Comparison of ENCODE assay signal across 1 cellular context in the genomic region with DNA sequence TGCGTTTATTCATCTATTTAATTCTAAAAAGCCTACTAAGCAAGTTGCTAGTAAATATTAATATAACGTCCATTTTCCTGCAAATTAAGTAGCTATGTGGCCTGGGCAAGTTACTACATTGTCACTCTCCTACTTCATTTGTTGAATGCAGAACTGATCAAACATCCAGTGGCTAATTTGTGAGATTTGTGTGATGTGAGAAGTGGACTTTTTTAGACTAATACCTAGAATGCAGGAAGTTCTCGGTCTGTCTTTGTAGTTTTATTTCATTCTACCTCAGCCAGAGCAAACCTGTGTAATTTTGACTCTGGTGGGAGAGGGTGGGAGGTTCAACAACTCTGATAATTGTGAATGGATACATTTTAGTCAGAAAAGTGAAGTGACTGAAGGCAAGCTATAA.
TF ChIP-seq lines count a peak whose summit lies in the region.

No MANE protein-coding gene starts in this region.

TF ChIP-seq in H1, 55 proteins besides CTCF, POLR2A, EP300 and RAD21:
- no peak for TF ChIP-seq RNF2 (IDR thresholded peaks at IDR 0.05; ENCODE audit: borderline replicate concordance, low read depth, low read length, missing control alignments, poor library complexity, severe bottlenecking)
- TF ChIP-seq CHD1 (IDR thresholded peaks at IDR 0.05; ENCODE audit: low read depth, low read length), result no peak
- no peak for TF ChIP-seq EGR1 (IDR thresholded peaks at IDR 0.05; ENCODE audit: borderline replicate concordance, low read depth, low read length)
- no peak for TF ChIP-seq EZH2 (IDR thresholded peaks at IDR 0.05; ENCODE audit: low read depth, low read length, severe bottlenecking)
- TF ChIP-seq, protein P1, sequence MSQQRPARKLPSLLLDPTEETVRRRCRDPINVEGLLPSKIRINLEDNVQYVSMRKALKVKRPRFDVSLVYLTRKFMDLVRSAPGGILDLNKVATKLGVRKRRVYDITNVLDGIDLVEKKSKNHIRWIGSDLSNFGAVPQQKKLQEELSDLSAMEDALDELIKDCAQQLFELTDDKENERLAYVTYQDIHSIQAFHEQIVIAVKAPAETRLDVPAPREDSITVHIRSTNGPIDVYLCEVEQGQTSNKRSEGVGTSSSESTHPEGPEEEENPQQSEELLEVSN (IDR thresholded peaks at IDR 0.05), result no peak
- no peak for TF ChIP-seq MAFK (IDR thresholded peaks at IDR 0.05; ENCODE audit: low read depth, low read length)
- TF ChIP-seq NANOG (IDR thresholded peaks at IDR 0.05; ENCODE audit: insufficient read depth, low read depth, low read length, poor library complexity, severe bottlenecking), result no peak
- no peak for TF ChIP-seq RFX5 (IDR thresholded peaks at IDR 0.05; ENCODE audit: borderline replicate concordance, low read depth, low read length)
- no peak for TF ChIP-seq SRF (IDR thresholded peaks at IDR 0.05; ENCODE audit: low read depth, low read length)
- TF ChIP-seq, protein P2, sequence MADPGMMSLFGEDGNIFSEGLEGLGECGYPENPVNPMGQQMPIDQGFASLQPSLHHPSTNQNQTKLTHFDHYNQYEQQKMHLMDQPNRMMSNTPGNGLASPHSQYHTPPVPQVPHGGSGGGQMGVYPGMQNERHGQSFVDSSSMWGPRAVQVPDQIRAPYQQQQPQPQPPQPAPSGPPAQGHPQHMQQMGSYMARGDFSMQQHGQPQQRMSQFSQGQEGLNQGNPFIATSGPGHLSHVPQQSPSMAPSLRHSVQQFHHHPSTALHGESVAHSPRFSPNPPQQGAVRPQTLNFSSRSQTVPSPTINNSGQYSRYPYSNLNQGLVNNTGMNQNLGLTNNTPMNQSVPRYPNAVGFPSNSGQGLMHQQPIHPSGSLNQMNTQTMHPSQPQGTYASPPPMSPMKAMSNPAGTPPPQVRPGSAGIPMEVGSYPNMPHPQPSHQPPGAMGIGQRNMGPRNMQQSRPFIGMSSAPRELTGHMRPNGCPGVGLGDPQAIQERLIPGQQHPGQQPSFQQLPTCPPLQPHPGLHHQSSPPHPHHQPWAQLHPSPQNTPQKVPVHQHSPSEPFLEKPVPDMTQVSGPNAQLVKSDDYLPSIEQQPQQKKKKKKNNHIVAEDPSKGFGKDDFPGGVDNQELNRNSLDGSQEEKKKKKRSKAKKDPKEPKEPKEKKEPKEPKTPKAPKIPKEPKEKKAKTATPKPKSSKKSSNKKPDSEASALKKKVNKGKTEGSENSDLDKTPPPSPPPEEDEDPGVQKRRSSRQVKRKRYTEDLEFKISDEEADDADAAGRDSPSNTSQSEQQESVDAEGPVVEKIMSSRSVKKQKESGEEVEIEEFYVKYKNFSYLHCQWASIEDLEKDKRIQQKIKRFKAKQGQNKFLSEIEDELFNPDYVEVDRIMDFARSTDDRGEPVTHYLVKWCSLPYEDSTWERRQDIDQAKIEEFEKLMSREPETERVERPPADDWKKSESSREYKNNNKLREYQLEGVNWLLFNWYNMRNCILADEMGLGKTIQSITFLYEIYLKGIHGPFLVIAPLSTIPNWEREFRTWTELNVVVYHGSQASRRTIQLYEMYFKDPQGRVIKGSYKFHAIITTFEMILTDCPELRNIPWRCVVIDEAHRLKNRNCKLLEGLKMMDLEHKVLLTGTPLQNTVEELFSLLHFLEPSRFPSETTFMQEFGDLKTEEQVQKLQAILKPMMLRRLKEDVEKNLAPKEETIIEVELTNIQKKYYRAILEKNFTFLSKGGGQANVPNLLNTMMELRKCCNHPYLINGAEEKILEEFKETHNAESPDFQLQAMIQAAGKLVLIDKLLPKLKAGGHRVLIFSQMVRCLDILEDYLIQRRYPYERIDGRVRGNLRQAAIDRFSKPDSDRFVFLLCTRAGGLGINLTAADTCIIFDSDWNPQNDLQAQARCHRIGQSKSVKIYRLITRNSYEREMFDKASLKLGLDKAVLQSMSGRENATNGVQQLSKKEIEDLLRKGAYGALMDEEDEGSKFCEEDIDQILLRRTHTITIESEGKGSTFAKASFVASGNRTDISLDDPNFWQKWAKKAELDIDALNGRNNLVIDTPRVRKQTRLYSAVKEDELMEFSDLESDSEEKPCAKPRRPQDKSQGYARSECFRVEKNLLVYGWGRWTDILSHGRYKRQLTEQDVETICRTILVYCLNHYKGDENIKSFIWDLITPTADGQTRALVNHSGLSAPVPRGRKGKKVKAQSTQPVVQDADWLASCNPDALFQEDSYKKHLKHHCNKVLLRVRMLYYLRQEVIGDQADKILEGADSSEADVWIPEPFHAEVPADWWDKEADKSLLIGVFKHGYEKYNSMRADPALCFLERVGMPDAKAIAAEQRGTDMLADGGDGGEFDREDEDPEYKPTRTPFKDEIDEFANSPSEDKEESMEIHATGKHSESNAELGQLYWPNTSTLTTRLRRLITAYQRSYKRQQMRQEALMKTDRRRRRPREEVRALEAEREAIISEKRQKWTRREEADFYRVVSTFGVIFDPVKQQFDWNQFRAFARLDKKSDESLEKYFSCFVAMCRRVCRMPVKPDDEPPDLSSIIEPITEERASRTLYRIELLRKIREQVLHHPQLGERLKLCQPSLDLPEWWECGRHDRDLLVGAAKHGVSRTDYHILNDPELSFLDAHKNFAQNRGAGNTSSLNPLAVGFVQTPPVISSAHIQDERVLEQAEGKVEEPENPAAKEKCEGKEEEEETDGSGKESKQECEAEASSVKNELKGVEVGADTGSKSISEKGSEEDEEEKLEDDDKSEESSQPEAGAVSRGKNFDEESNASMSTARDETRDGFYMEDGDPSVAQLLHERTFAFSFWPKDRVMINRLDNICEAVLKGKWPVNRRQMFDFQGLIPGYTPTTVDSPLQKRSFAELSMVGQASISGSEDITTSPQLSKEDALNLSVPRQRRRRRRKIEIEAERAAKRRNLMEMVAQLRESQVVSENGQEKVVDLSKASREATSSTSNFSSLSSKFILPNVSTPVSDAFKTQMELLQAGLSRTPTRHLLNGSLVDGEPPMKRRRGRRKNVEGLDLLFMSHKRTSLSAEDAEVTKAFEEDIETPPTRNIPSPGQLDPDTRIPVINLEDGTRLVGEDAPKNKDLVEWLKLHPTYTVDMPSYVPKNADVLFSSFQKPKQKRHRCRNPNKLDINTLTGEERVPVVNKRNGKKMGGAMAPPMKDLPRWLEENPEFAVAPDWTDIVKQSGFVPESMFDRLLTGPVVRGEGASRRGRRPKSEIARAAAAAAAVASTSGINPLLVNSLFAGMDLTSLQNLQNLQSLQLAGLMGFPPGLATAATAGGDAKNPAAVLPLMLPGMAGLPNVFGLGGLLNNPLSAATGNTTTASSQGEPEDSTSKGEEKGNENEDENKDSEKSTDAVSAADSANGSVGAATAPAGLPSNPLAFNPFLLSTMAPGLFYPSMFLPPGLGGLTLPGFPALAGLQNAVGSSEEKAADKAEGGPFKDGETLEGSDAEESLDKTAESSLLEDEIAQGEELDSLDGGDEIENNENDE (IDR thresholded peaks at IDR 0.05; ENCODE audit: insufficient replicate concordance, low read length), result no peak
- no peak for TF ChIP-seq HDAC6 (IDR thresholded peaks at IDR 0.05; ENCODE audit: low read depth, low read length)
- TF ChIP-seq FOSL1 (IDR thresholded peaks at IDR 0.05; ENCODE audit: insufficient read depth, low read depth, low read length), result no peak
- no peak for TF ChIP-seq KDM4A (IDR thresholded peaks at IDR 0.05; ENCODE audit: low read depth, low read length, severe bottlenecking)
- no peak for TF ChIP-seq CHD2 (IDR thresholded peaks at IDR 0.05; ENCODE audit: low read length)
